ENCODE assay signal across 11 cellular contexts in the genomic region with DNA sequence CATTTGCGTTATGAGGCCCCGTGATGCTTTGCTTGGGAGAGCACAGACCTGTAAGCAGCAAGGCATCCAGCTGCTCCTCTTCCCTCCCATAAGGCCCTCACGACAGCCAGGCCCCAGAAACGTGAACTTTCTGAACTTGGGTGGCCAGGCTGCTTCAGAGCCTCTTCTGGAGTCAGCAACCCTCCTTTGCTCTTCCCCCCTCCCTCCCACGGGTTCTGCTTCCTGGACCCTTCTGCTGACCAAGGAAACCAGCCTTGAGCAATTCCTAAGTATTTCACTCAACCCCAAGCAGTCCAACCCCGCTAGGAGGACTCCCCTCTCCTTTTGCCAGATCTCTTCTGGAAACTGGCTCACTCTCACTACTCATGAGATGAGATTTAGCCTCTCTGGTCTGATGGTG.
A peak's percentile ranks its signal among the peaks of the same experiment; 100 is the strongest.
DNase-seq lines count a peak whose midpoint lies in the region; ATAC-seq and TF ChIP-seq lines count a peak whose summit lies in the region.
"Had no signal": no experiment of that assay in that cellular context is flagged by ENCODE, and none has a peak within 500 bp of the region (broad histone marks: within the 10 kb centered on the region; RNA-seq: fewer than 3 reads in every experiment).

No MANE protein-coding gene starts in this region.

- no peak overlapping the region for H3K4me2 ChIP-seq in Loucy (ENCODE audit: low read depth, low read length, poor library complexity, severe bottlenecking)
- H3K4me2 ChIP-seq in MM.1S (ENCODE audit: low read depth, low read length) = no peak overlapping the region

- DNase-seq in choroid plexus epithelial cell (ENCODE audit: low read depth) = peak; percentile 89
- peak in 1 of 2 donors; percentile 81 for DNase-seq in left lung
- DNase-seq in stimulated activated effector memory CD8-positive, alpha-beta T cell treated with anti-CD3 and anti-CD28 coated beads, Interleukin-12 subunit alpha, Interleukin-12 subunit beta, amount 100 ng/mL, for 72 hours (ENCODE audit: low spot score in 2 of 2) = no peak
- no peak for DNase-seq in stimulated activated CD4-positive, alpha-beta T cell treated with anti-CD3 and anti-CD28 coated beads, Interleukin-4, amount 100 ng/mL, for 4 hours
- no peak for DNase-seq in MM.1S
- DNase-seq in DMS53 (lab: John Stamatoyannopoulos, UW) = no peak
- DNase-seq: activated T-cell treated with anti-CD3 and anti-CD28 coated beads for 4 hours, NCI-H2171 treated with DMSO at 0.1 percent for 48 hours had no signal

- TF ChIP-seq CTCF in Loucy (conservative IDR thresholded peaks at IDR 0.05; ENCODE audit: low read length) = no peak
- peak; percentile 29 for TF ChIP-seq CTCF in choroid plexus epithelial cell (conservative IDR thresholded peaks at IDR 0.05; ENCODE audit: low read depth, low read length)
- no peak for TF ChIP-seq CTCF in left lung (IDR thresholded peaks at IDR 0.05)
- TF ChIP-seq CTCF in MM.1S (IDR thresholded peaks at IDR 0.05; ENCODE audit: low read length) = no peak

- peaks cover 8% of the 10 kb centered on the region for H3K36me3 Mint-ChIP-seq in stimulated activated effector memory CD8-positive, alpha-beta T cell treated with anti-CD3 and anti-CD28 coated beads, Interleukin-12 subunit alpha, Interleukin-12 subunit beta, amount 100 ng/mL, for 72 hours

- H4K20me1 ChIP-seq in Loucy (ENCODE audit: insufficient read depth, low read length, poor library complexity, severe bottlenecking) (no peaks in the 10 kb centered on the region), MM.1S (ENCODE audit: insufficient read depth, low read length) (no peaks in the 10 kb centered on the region)

- no peaks in the 10 kb centered on the region for H3K4me1 Mint-ChIP-seq in stimulated activated effector memory CD8-positive, alpha-beta T cell treated with anti-CD3 and anti-CD28 coated beads, Interleukin-12 subunit alpha, Interleukin-12 subunit beta, amount 100 ng/mL, for 72 hours

- H3K9me3 Mint-ChIP-seq in stimulated activated effector memory CD8-positive, alpha-beta T cell treated with anti-CD3 and anti-CD28 coated beads, Interleukin-12 subunit alpha, Interleukin-12 subunit beta, amount 100 ng/mL, for 72 hours = peaks cover 4% of the 10 kb centered on the region

- H3K9me2 ChIP-seq in Loucy (replicated peaks; ENCODE audit: low read depth, low read length) = no peaks in the 10 kb centered on the region
- H3K9me2 ChIP-seq in MM.1S (replicated peaks; ENCODE audit: insufficient read depth, low read length) = no peaks in the 10 kb centered on the region

- no peak overlapping the region for H2AFZ ChIP-seq in Loucy (ENCODE audit: low read length)
- H2AFZ ChIP-seq in MM.1S (ENCODE audit: low read length) = no peak overlapping the region

- intact Hi-C loops in left lung (cut with DNase I) = no loop called here

- ATAC-seq in left lung (peak; percentile 79), HG02678 (IDR thresholded peaks at IDR 0.05; ENCODE audit: unreplicated experiment) (no peak)
- no peak for ATAC-seq in stimulated activated effector memory CD8-positive, alpha-beta T cell treated with anti-CD3 and anti-CD28 coated beads, Interleukin-12 subunit alpha, Interleukin-12 subunit beta, amount 100 ng/mL, for 72 hours
- ATAC-seq: SK-N-SH treated with all-trans-retinoic acid at 6 μM for 48 hours had no signal

- H3K27ac ChIP-seq in left lung (peak overlapping the region; percentile 67 to 71), MM.1S (ENCODE audit: low read length) (no peak overlapping the region)

- no peaks in the 10 kb centered on the region for H3K27me3 ChIP-seq in Loucy (ENCODE audit: insufficient read depth, low read length, poor library complexity, severe bottlenecking)
- H3K27me3 ChIP-seq in left lung = no peaks in the 10 kb centered on the region
- H3K27me3 ChIP-seq in MM.1S (replicated peaks; ENCODE audit: insufficient read depth, low read length) = no peaks in the 10 kb centered on the region

- no peaks in the 10 kb centered on the region for H3F3A ChIP-seq in Loucy (ENCODE audit: low read depth)
- peaks cover 22% of the 10 kb centered on the region for H3F3A ChIP-seq in MM.1S (ENCODE audit: insufficient read depth, low read length)

- H3K4me3 ChIP-seq in Loucy (ENCODE audit: low read length, poor library complexity, severe bottlenecking) (no peak overlapping the region), choroid plexus epithelial cell (ENCODE audit: low read depth, low read length) (no peak overlapping the region), left lung (no peak overlapping the region), MM.1S (ENCODE audit: low read length) (no peak overlapping the region)

- peak overlapping the region; percentile 40 for H3K27ac Mint-ChIP-seq in stimulated activated effector memory CD8-positive, alpha-beta T cell treated with anti-CD3 and anti-CD28 coated beads, Interleukin-12 subunit alpha, Interleukin-12 subunit beta, amount 100 ng/mL, for 72 hours

- peaks cover 85% of the 10 kb centered on the region for H3K4me1 ChIP-seq in Loucy (ENCODE audit: insufficient read depth, low read length, poor library complexity, severe bottlenecking)
- H3K4me1 ChIP-seq in left lung = peaks cover 18 to 65% of the 10 kb centered on the region in 2 donors
- peaks cover 39% of the 10 kb centered on the region for H3K4me1 ChIP-seq in MM.1S (ENCODE audit: low read length)

- H3K79me2 ChIP-seq in Loucy (ENCODE audit: insufficient read depth, low read length) = peaks cover 97% of the 10 kb centered on the region
- H3K79me2 ChIP-seq in MM.1S (ENCODE audit: low read length) = peaks cover 4% of the 10 kb centered on the region; the same call in 1 of the 2 replicates

- peak overlapping the region; percentile 73 for H3K9ac ChIP-seq in Loucy (ENCODE audit: low read depth, low read length, poor library complexity, severe bottlenecking)
- H3K9ac ChIP-seq in MM.1S (ENCODE audit: low read length) = no peak overlapping the region

- H3K36me3 ChIP-seq in Loucy (ENCODE audit: insufficient read depth, low read length) = no peaks in the 10 kb centered on the region; the same call in 1 of the 2 replicates
- H3K36me3 ChIP-seq in left lung = no peaks in the 10 kb centered on the region
- H3K36me3 ChIP-seq in MM.1S (replicated peaks; ENCODE audit: insufficient read depth, low read length) = no peaks in the 10 kb centered on the region

- no peaks in the 10 kb centered on the region for H3K9me3 ChIP-seq in Loucy (ENCODE audit: insufficient read depth, low read depth, low read length)
- no peaks in the 10 kb centered on the region for H3K9me3 ChIP-seq in left lung
- no peaks in the 10 kb centered on the region for H3K9me3 ChIP-seq in MM.1S (replicated peaks; ENCODE audit: insufficient read depth, low read length)

- no peak overlapping the region for H3K4me3 Mint-ChIP-seq in stimulated activated effector memory CD8-positive, alpha-beta T cell treated with anti-CD3 and anti-CD28 coated beads, Interleukin-12 subunit alpha, Interleukin-12 subunit beta, amount 100 ng/mL, for 72 hours
